Comparison of ENCODE assay signal across 20 cellular contexts in genomic region chr10:99708428-99709010, GRCh38. TPM values are rescaled to one million over a fixed set of nuclear protein-coding genes. Genes with fewer than 3 reads are reported as not detected.
DNase-seq lines count a peak whose midpoint lies in the region; ATAC-seq and TF ChIP-seq lines count a peak whose summit lies in the region.
"Had no signal": no experiment of that assay in that cellular context is flagged by ENCODE, and none has a peak within 500 bp of the region (broad histone marks: within the 10 kb centered on the region; RNA-seq: fewer than 3 reads in every experiment).

No MANE protein-coding gene starts in this region.

- H3K27me3 ChIP-seq in BJ (ENCODE audit: control insufficient read depth, insufficient read depth, low read length) (no peaks in the 10 kb centered on the region), PC-9 (ENCODE audit: insufficient read depth, low read depth) (no peaks in the 10 kb centered on the region), esophagus squamous epithelium (no peaks in the 10 kb centered on the region), psoas muscle (ENCODE audit: insufficient read depth in 3 of 3, low read length in 2 of 3) (no peaks in the 10 kb centered on the region)
- H3K27me3 ChIP-seq: Peyer's patch, suprapubic skin had no signal

- no peak for TF ChIP-seq POLR2A in esophagus squamous epithelium (IDR thresholded peaks at IDR 0.05)

- H3K9me2 ChIP-seq in PC-9 (ENCODE audit: insufficient read depth), result no peaks in the 10 kb centered on the region

- POLR2A ChIA-PET in BJ (lab: Charles Lee), result no interaction called here
- POLR2A ChIA-PET in PC-9 (lab: Charles Lee; ENCODE audit: unreplicated experiment), result no interaction called here

- H3K36me3 ChIP-seq in BJ (ENCODE audit: control insufficient read depth, insufficient read depth, low read length) (peaks cover 8% of the 10 kb centered on the region), PC-9 (ENCODE audit: low read depth) (peaks cover 8% of the 10 kb centered on the region; the same call in 1 of the 2 replicates), esophagus squamous epithelium (peaks cover 0 to 65% (median 0%) of the 10 kb centered on the region in 3 donors), psoas muscle (ENCODE audit: insufficient read depth in 1 of 2, low read depth in 1 of 2) (peaks cover 6 to 75% of the 10 kb centered on the region in 2 donors)

- TF ChIP-seq CTCF in BJ (IDR thresholded peaks at IDR 0.05; ENCODE audit: insufficient read depth, low read depth, low read length) (no peak), PC-9 (conservative IDR thresholded peaks at IDR 0.05) (no peak), esophagus squamous epithelium (IDR thresholded peaks at IDR 0.05) (no peak), psoas muscle (IDR thresholded peaks at IDR 0.05) (no peak)

- H4K20me1 ChIP-seq in PC-9 (ENCODE audit: insufficient read depth), result no peaks in the 10 kb centered on the region

- H3K4me3 ChIP-seq in BJ (ENCODE audit: low read depth, low read length) (no peak overlapping the region), PC-9 (no peak overlapping the region), esophagus squamous epithelium (no peak overlapping the region), psoas muscle (no peak overlapping the region)
- H3K4me3 ChIP-seq: Peyer's patch, suprapubic skin had no signal

- H3F3A ChIP-seq in PC-9 (ENCODE audit: insufficient read depth, low read depth), result no peaks in the 10 kb centered on the region

- no peaks in the 10 kb centered on the region for H3K4me1 ChIP-seq in PC-9 (replicated peaks; ENCODE audit: insufficient read depth)
- H3K4me1 ChIP-seq in esophagus squamous epithelium, result peaks cover 2 to 34% (median 22%) of the 10 kb centered on the region in 3 donors
- H3K4me1 ChIP-seq in psoas muscle, result peaks cover 12% of the 10 kb centered on the region

- no TSS peak for BruUV-seq in PC-9 (replicated peaks; lab: Mats Ljungman, UMichigan)

- H3K9me3 ChIP-seq in PC-9 (ENCODE audit: insufficient read depth, low read depth) (no peaks in the 10 kb centered on the region), esophagus squamous epithelium (no peaks in the 10 kb centered on the region), psoas muscle (no peaks in the 10 kb centered on the region)
- H3K9me3 ChIP-seq: Peyer's patch, suprapubic skin had no signal

- H3K27ac ChIP-seq in PC-9 (peak overlapping the region; percentile 68), esophagus squamous epithelium (peak overlapping the region; percentile 72 to 91 (median 79)), psoas muscle (peak overlapping the region; percentile 46)
- H3K27ac ChIP-seq: C4-2B, suprapubic skin, VCaP had no signal

- no peak overlapping the region for H3K4me2 ChIP-seq in PC-9

- DNase-seq in BJ (ENCODE audit: low read depth) (peak; percentile 81), PC-9 (no peak), esophagus squamous epithelium (lab: John Stamatoyannopoulos, UW) (no peak), psoas muscle (no peak), DMS79 treated with DMSO at 0.1 percent for 48 hours (lab: John Stamatoyannopoulos, UW) (no peak), HCEC 1CT (no peak)
- no peak for DNase-seq in activated CD8-positive, alpha-beta memory T cell treated with anti-CD3 and anti-CD28 coated beads, Interleukin-2, amount 50 U/mL, for 4 hours
- DNase-seq in activated effector memory CD4-positive, alpha-beta T cell treated with Interleukin-2 at 50 U/mL for 16 hours, result no peak
- DNase-seq: activated CD4-positive, alpha-beta memory T cell treated with anti-CD3 and anti-CD28 coated beads, Interleukin-2, amount 10 ng/mL, durations not matched to agents 7 days and 5 days; activated T-cell treated with anti-CD3 and anti-CD28 coated beads, Interleukin-2, amount 50 U/mL, for 72 hours; central memory CD4-positive, alpha-beta T cell; DMS79; effector memory CD8-positive, alpha-beta T cell; NCI-H2029 treated with DMSO at 0.1 percent for 48 hours; Peyer's patch; right cardiac atrium; stimulated activated CD4-positive, alpha-beta T cell treated with anti-CD3 and anti-CD28 coated beads, Interleukin-1b, Interleukin-23, amount 100 ng/mL, for 48 hours had no signal

- no peak for ATAC-seq in psoas muscle
- ATAC-seq: activated T-cell treated with anti-CD3 and anti-CD28 coated beads, Interleukin-2, amount 50 U/mL, for 72 hours; effector memory CD8-positive, alpha-beta T cell; right cardiac atrium had no signal

- WGBS in esophagus squamous epithelium, 2 donors, result 75 to 92% methylated on average over 1 of the region's 1 CpG
- 89 to 98% (median 91%) methylated on average over 1 of the region's 1 CpG for WGBS in psoas muscle, 3 donors

- intact Hi-C loops in PC-9 (cut with micrococcal nuclease; ENCODE audit: unreplicated experiment), result no loop called here
- intact Hi-C loops in esophagus squamous epithelium (cut with DNase I), result no loop called here
- intact Hi-C loops in psoas muscle (cut with DNase I), result no loop called here

- CTCF ChIA-PET in BJ (lab: Yijun Ruan, JAX), result interaction anchor here (0.7 to 10.6 kb wide), 5 partner anchors 79 to 272 kb away, joined by 3 to 133 read pairs (median 3); no protein-coding TSS in a partner anchor
- CTCF ChIA-PET in PC-9 (lab: Charles Lee), result no interaction called here

- no peaks in the 10 kb centered on the region for H3K79me2 ChIP-seq in PC-9 (ENCODE audit: low read depth)

- no peak overlapping the region for H2AFZ ChIP-seq in PC-9

RNA-seq across cellular contexts. Expression of gene COX15, which starts 23.4 kb away (rescaled TPM):
- polyA plus RNA-seq in BJ (2011; rRNA removed) (16.3 and 19.3 TPM in 2 replicates), psoas muscle (10 to 100 TPM; 12.7 to 43.9 (median 12.8) TPM)
- 8.5 and 10.4 TPM in 2 replicates for polyA minus RNA-seq in BJ (2011; rRNA and poly(A)+ RNA removed)
- total RNA-seq in PC-9 (2021) (31.4 and 35.2 TPM in 2 replicates), esophagus squamous epithelium (10 to 100 TPM; 17.2 to 38.4 (median 18.1) TPM), psoas muscle (10 to 100 TPM; 25.9 to 59.4 (median 39.4) TPM)

RNA-seq across cellular contexts. Expression of gene CUTC, which starts 23.5 kb away (rescaled TPM):
- polyA plus RNA-seq in BJ (2011; rRNA removed), result 10.7 and 19.3 TPM in 2 replicates
- polyA minus RNA-seq in BJ (2011; rRNA and poly(A)+ RNA removed), result 4.9 and 8.9 TPM in 2 replicates
- 7.6 and 9.2 TPM in 2 replicates for total RNA-seq in PC-9 (2021)
- total RNA-seq in esophagus squamous epithelium, result 10 to 100 TPM in 3 of 4 donors, 1 to 10 TPM in 1; 6.7 to 29.0 (median 18.9) TPM
- 100 to 1,000 TPM; 108 to 179 (median 133) TPM for total RNA-seq in psoas muscle
- polyA plus RNA-seq in psoas muscle, result 100 to 1,000 TPM in 2 of 3 donors, 10 to 100 TPM in 1; 52.8 to 167 (median 112) TPM

RNA-seq across cellular contexts. Expression of gene ENTPD7, which starts 49.2 kb away (rescaled TPM):
- 13.6 and 16.4 TPM in 2 replicates for polyA plus RNA-seq in BJ (2011; rRNA removed)
- 19.5 and 24.7 TPM in 2 replicates for polyA minus RNA-seq in BJ (2011; rRNA and poly(A)+ RNA removed)
- 4.2 and 5.4 TPM in 2 replicates for total RNA-seq in PC-9 (2021)
- total RNA-seq in esophagus squamous epithelium, result 10 to 100 TPM in 3 of 4 donors, 1 to 10 TPM in 1; 9.0 to 31.7 (median 16.5) TPM
- 1 to 10 TPM; 1.1 to 2.1 (median 1.4) TPM for total RNA-seq in psoas muscle
- polyA plus RNA-seq in psoas muscle, result 1 to 10 TPM in 1 of 3 donors, under 1 TPM in 2; 0.35 to 3.3 (median 0.92) TPM
